9 cellular contexts compared by ENCODE assay signal in genomic region chr1:35708179-35708891, GRCh38. TPM values are rescaled to one million over a fixed set of nuclear protein-coding genes. Genes with fewer than 3 reads are reported as not detected.
DNase-seq lines count a peak whose midpoint lies in the region; ATAC-seq and TF ChIP-seq lines count a peak whose summit lies in the region.
"Had no signal": no experiment of that assay in that cellular context is flagged by ENCODE, and none has a peak within 500 bp of the region (broad histone marks: within the 10 kb centered on the region; RNA-seq: fewer than 3 reads in every experiment).

No MANE protein-coding gene starts in this region.

- 6 to 16% (median 8%) methylated on average over 25 to 40 of the region's 40 CpGs for WGBS in stomach, 5 donors

- peaks cover 46% of the 10 kb centered on the region for H3K27me3 Mint-ChIP-seq in activated naive CD8-positive, alpha-beta T cell treated with anti-CD3 and anti-CD28 coated beads, Interleukin-2, amount 50 U/mL, for 24 hours

- peaks cover 19% of the 10 kb centered on the region for H3K4me1 Mint-ChIP-seq in activated naive CD8-positive, alpha-beta T cell treated with anti-CD3 and anti-CD28 coated beads, Interleukin-2, amount 50 U/mL, for 24 hours

- peak; percentile 51 for ATAC-seq in activated naive CD8-positive, alpha-beta T cell treated with anti-CD3 and anti-CD28 coated beads, Interleukin-2, amount 50 U/mL, for 24 hours
- no peak for ATAC-seq in GM18868 (IDR thresholded peaks at IDR 0.05; ENCODE audit: unreplicated experiment)

- no peak overlapping the region for H3K27ac ChIP-seq in stomach
- H3K27ac ChIP-seq: neutrophil had no signal

- peak overlapping the region; percentile 55 to 59 (median 58) for H3K4me3 ChIP-seq in stomach

- no peak for TF ChIP-seq POLR2A in stomach (IDR thresholded peaks at IDR 0.05)

- no peak overlapping the region for H3K27ac Mint-ChIP-seq in activated naive CD8-positive, alpha-beta T cell treated with anti-CD3 and anti-CD28 coated beads, Interleukin-2, amount 50 U/mL, for 24 hours

- H3K9me3 Mint-ChIP-seq in activated naive CD8-positive, alpha-beta T cell treated with anti-CD3 and anti-CD28 coated beads, Interleukin-2, amount 50 U/mL, for 24 hours = no peaks in the 10 kb centered on the region

- peak; percentile 70 for DNase-seq in D341Med (ENCODE audit: low spot score)
- DNase-seq in NCI-H2081 treated with DMSO at 0.1 percent for 48 hours (lab: John Stamatoyannopoulos, UW) = peak; percentile 44
- peak; percentile 20 for DNase-seq in activated naive CD8-positive, alpha-beta T cell treated with anti-CD3 and anti-CD28 coated beads, Interleukin-2, amount 50 U/mL, for 24 hours
- DNase-seq in islet precursor cell = peak; percentile 56
- no peak for DNase-seq in stomach
- DNase-seq in LoVo (ENCODE audit: low spot score) = no peak
- DNase-seq in ACHN = no peak

- H3K36me3 Mint-ChIP-seq in activated naive CD8-positive, alpha-beta T cell treated with anti-CD3 and anti-CD28 coated beads, Interleukin-2, amount 50 U/mL, for 24 hours (ENCODE audit: low read depth) = peaks cover 3% of the 10 kb centered on the region

- H3K4me3 Mint-ChIP-seq in activated naive CD8-positive, alpha-beta T cell treated with anti-CD3 and anti-CD28 coated beads, Interleukin-2, amount 50 U/mL, for 24 hours = peak overlapping the region; percentile 29

- H3K9me3 ChIP-seq in stomach = no peaks in the 10 kb centered on the region
- H3K9me3 ChIP-seq: neutrophil had no signal

- no peak for TF ChIP-seq EP300 in stomach (IDR thresholded peaks at IDR 0.05)

- in situ Hi-C loops in ACHN (cut with HindIII; ENCODE audit: low pct_ligation_motif_present, low pct_unique_long_range_greater_than_20kb, low sequenced_read_pairs) = no loop called here

- peaks cover 14 to 19% (median 18%) of the 10 kb centered on the region in 4 donors for H3K4me1 ChIP-seq in stomach

- peaks cover 0 to 5% (median 3%) of the 10 kb centered on the region in 4 donors for H3K36me3 ChIP-seq in stomach
- H3K36me3 ChIP-seq: neutrophil had no signal

- H3K27me3 ChIP-seq in stomach = peaks cover 0 to 50% (median 24%) of the 10 kb centered on the region in 3 donors

- no peak for TF ChIP-seq CTCF in stomach (IDR thresholded peaks at IDR 0.05)

- intact Hi-C loops in stomach (cut with DNase I; ENCODE audit: low total_unique reads) = no loop called here

RNA-seq across cellular contexts. Expression of gene C1orf216, which starts 10.3 kb away (rescaled TPM):
- total RNA-seq in stomach = 10 to 100 TPM in 2 of 5 donors, 1 to 10 TPM in 3; 1.4 to 40.8 (median 6.4) TPM
- 1 to 10 TPM; 4.0 to 7.6 (median 4.3) TPM for polyA plus RNA-seq in stomach

Comparison
In these comparisons a context has a peak if more than half of its experiments do, and no peak if none do; other contexts are left out.
1. DNase-seq: peak in D341Med (single experiment), NCI-H2081 treated with DMSO at 0.1 percent for 48 hours (single experiment), activated naive CD8-positive, alpha-beta T cell treated with anti-CD3 and anti-CD28 coated beads, Interleukin-2, amount 50 U/mL, for 24 hours (single experiment) and islet precursor cell (single experiment); none in stomach (single experiment), LoVo (single experiment) and ACHN (single experiment).